8 cellular contexts compared by ENCODE assay signal in the genomic region with DNA sequence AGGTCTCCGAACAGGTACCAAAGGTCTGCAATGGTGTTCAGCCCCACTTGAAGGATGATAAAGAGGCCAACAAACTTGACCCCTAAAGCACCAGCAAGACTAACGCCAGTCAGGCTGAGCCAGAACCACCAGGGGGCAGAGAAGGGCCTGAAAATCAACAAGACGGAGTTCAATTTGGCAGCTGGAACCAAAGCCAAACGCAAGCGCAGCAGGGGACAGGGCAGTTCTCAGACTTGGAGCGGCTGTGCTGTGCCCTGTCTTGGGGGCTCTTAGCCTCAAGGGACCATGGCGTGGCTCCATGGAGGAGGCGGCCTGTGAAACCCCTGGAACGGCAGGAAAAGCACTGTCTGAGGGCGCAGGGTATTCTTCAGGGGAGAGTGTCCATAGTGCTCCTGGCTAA. TPM values are rescaled to one million over a fixed set of nuclear protein-coding genes. Genes with fewer than 3 reads are reported as not detected.
DNase-seq lines count a peak whose midpoint lies in the region; ATAC-seq and TF ChIP-seq lines count a peak whose summit lies in the region.

No MANE protein-coding gene starts in this region.

- WGBS in adrenal gland, 4 donors: 28 to 40% (median 35%) methylated on average over 10 of the region's 10 CpGs
- WGBS in heart right ventricle, 2 donors: 40 to 44% methylated on average over 10 of the region's 10 CpGs
- WGBS in prostate gland: 34% methylated on average over 10 of the region's 10 CpGs

- DNase-seq in EH (ENCODE audit: low read depth) (peak; percentile 79), HUDEP-2 (lab: John Stamatoyannopoulos, UW; ENCODE audit: unreplicated experiment in 76 of 76) (peak in 62 of 76 experiments; percentile 3 to 74 (median 44)), SHP77 (lab: John Stamatoyannopoulos, UW) (peak; percentile 65 to 66), adrenal gland (peak; percentile 84 to 95 (median 90)), heart right ventricle (peak; percentile 56 to 69), prostate gland (ENCODE audit: low spot score) (peak; percentile 68)

- no peak for TF ChIP-seq POLR2A in adrenal gland (IDR thresholded peaks at IDR 0.05)
- TF ChIP-seq POLR2A in prostate gland (IDR thresholded peaks at IDR 0.05): no peak

- no peak overlapping the region for H3K27ac ChIP-seq in adrenal gland
- H3K27ac ChIP-seq in heart right ventricle: no peak overlapping the region
- H3K27ac ChIP-seq in prostate gland: no peak overlapping the region

- peaks cover 5 to 29% of the 10 kb centered on the region in 2 donors for H3K4me1 ChIP-seq in adrenal gland (replicated peaks in 1 of 2)
- peaks cover 0 to 30% (median 0%) of the 10 kb centered on the region in 9 donors for H3K4me1 ChIP-seq in heart right ventricle
- H3K4me1 ChIP-seq in prostate gland (replicated peaks): no peaks in the 10 kb centered on the region

- peaks cover 0 to 9% of the 10 kb centered on the region in 2 donors for H3K36me3 ChIP-seq in adrenal gland (replicated peaks in 1 of 2)
- peaks cover 0 to 94% (median 24%) of the 10 kb centered on the region in 9 donors for H3K36me3 ChIP-seq in heart right ventricle
- no peaks in the 10 kb centered on the region for H3K36me3 ChIP-seq in prostate gland

- H3K27me3 ChIP-seq in adrenal gland: no peaks in the 10 kb centered on the region
- H3K27me3 ChIP-seq in heart right ventricle: no peaks in the 10 kb centered on the region
- H3K27me3 ChIP-seq in prostate gland (replicated peaks; ENCODE audit: insufficient read depth): no peaks in the 10 kb centered on the region

- H3K4me3 ChIP-seq in adrenal gland: no peak overlapping the region
- H3K4me3 ChIP-seq in heart right ventricle: no peak overlapping the region
- no peak overlapping the region for H3K4me3 ChIP-seq in prostate gland

- H3K9me3 ChIP-seq in adrenal gland (replicated peaks in 1 of 3): no peaks in the 10 kb centered on the region
- no peaks in the 10 kb centered on the region for H3K9me3 ChIP-seq in heart right ventricle
- H3K9me3 ChIP-seq in prostate gland: no peaks in the 10 kb centered on the region

- ATAC-seq in heart right ventricle: peak; percentile 28 to 78 (median 65)
- no peak for ATAC-seq in HG02973 (IDR thresholded peaks at IDR 0.05; ENCODE audit: unreplicated experiment)
- ATAC-seq in GM19023 (IDR thresholded peaks at IDR 0.05; ENCODE audit: unreplicated experiment): no peak

- peak; percentile 63 to 91 (median 86) for TF ChIP-seq CTCF in adrenal gland (IDR thresholded peaks at IDR 0.05)
- peak; percentile 29 to 75 (median 60) for TF ChIP-seq CTCF in heart right ventricle (IDR thresholded peaks at IDR 0.05)
- peak; percentile 36 to 82 (median 74) for TF ChIP-seq CTCF in prostate gland (IDR thresholded peaks at IDR 0.05)

- intact Hi-C loops in adrenal gland (cut with DNase I): loop anchor here in 1 of 2 donors (2.0 kb wide), 1 partner anchor 16 kb away; no protein-coding TSS in a partner anchor
- intact Hi-C loops in heart right ventricle (cut with DNase I): loop anchor here in 5 of 10 donors (5.0 to 10.0 kb wide), 4 partner anchors 146 to 254 kb away; no protein-coding TSS in a partner anchor
- intact Hi-C loops in prostate gland (cut with DNase I): loop anchor here (5.0 kb wide), 1 partner anchor 251 kb away; no protein-coding TSS in a partner anchor

RNA-seq across cellular contexts. Expression of a gene that starts 19.6 kb away (rescaled TPM):
- 10 to 100 TPM; 14.0 to 48.8 (median 33.4) TPM for total RNA-seq in adrenal gland
- polyA plus RNA-seq in adrenal gland: 10 to 100 TPM; 49.2 to 52.3 (median 51.0) TPM
- 10 to 100 TPM; 10.5 to 23.4 (median 17.6) TPM for total RNA-seq in heart right ventricle
- polyA plus RNA-seq in heart right ventricle: 10 to 100 TPM; 13.5 to 15.8 TPM
- total RNA-seq in prostate gland: 100 to 1,000 TPM in 1 of 2 donors, 1 to 10 TPM in 1; 8.4 to 101 TPM

RNA-seq across cellular contexts. Expression of a gene that starts 19.7 kb away (rescaled TPM):
- total RNA-seq in adrenal gland (100 to 1,000 TPM in 1 of 8 donors, 10 to 100 TPM in 7; 25.3 to 154 (median 52.5) TPM), heart right ventricle (10 to 100 TPM; 10.7 to 20.5 (median 16.0) TPM), prostate gland (10 to 100 TPM; 50.1 to 78.1 TPM)
- polyA plus RNA-seq in adrenal gland (10 to 100 TPM; 28.7 to 74.0 (median 48.5) TPM), heart right ventricle (10 to 100 TPM; 14.5 to 17.3 TPM)

RNA-seq across cellular contexts. Expression of a gene that starts 30.1 kb away (rescaled TPM):
- total RNA-seq in adrenal gland (10 to 100 TPM in 1 of 8 donors, 1 to 10 TPM in 2, under 1 TPM in 1, not detected in 4; 0.23 to 13.0 (median 2.6) TPM), heart right ventricle (not detected), prostate gland (under 1 TPM in 1 of 2 donors, not detected in 1; 0.91 TPM)
- polyA plus RNA-seq in adrenal gland (10 to 100 TPM in 2 of 3 donors, 1 to 10 TPM in 1; 6.3 to 15.4 (median 10.3) TPM), heart right ventricle (not detected)

Comparison
In these comparisons a context has a peak if more than half of its experiments do, and no peak if none do; other contexts are left out.
1. ATAC-seq: peak in heart right ventricle (8 of 8); none in HG02973 (single experiment) and GM19023 (single experiment).
2. Peak in every context shown above with its lines, with median percentiles within 50 percentile points of each other: DNase-seq and CTCF ChIP-seq.